19 cellular contexts compared by ENCODE assay signal in the genomic region with DNA sequence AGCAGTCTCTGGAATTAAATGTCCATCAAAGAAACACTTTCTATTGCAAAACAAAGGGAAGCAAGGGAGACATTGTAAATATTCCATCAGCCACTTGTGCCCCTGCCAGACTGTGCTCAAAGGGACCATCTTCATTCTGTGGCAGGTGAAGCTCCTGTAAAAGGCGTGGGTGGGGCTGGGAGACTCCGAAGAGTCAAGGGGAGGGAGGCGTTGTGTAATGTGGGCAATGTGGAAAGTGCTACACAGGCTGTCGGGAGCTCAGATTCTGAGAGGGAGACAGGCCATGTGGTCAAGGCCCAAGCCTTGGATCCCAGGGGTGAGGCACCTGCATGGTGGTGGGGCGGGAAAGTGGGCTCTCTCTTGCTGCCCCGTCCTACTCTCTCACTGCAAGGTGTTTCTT.
DNase-seq lines count a peak whose midpoint lies in the region; ATAC-seq and TF ChIP-seq lines count a peak whose summit lies in the region.
"Had no signal": no experiment of that assay in that cellular context is flagged by ENCODE, and none has a peak within 500 bp of the region (broad histone marks: within the 10 kb centered on the region; RNA-seq: fewer than 3 reads in every experiment).

No MANE protein-coding gene starts in this region.

- intact Hi-C loops in spleen (cut with DNase I; ENCODE audit: low total_unique reads) = no loop called here

- 62 to 85% (median 73%) methylated on average over 6 of the region's 6 CpGs for WGBS in spleen, 5 donors

- TF ChIP-seq POLR2A in spleen (IDR thresholded peaks at IDR 0.05) = no peak

- no peaks in the 10 kb centered on the region for H3K27me3 ChIP-seq in spleen (replicated peaks in 1 of 7)

- no peak overlapping the region for H3K4me3 ChIP-seq in spleen
- H3K4me3 ChIP-seq: A549, GM23338, SJSA1 had no signal

- H3K4me1 ChIP-seq in spleen = peaks cover 0 to 9% (median 0%) of the 10 kb centered on the region in 6 donors
- H3K4me1 ChIP-seq: A549, Caco-2, SJSA1 had no signal

- H3K27ac ChIP-seq in spleen = no peak overlapping the region
- H3K27ac ChIP-seq: A549, SJSA1 had no signal

- H3K9me3 ChIP-seq in spleen = no peaks in the 10 kb centered on the region
- H3K9me3 ChIP-seq: A549, Caco-2, SJSA1 had no signal

- TF ChIP-seq CTCF in spleen (IDR thresholded peaks at IDR 0.05 in 8 of 11, conservative IDR thresholded peaks at IDR 0.05 in 3 of 11) = no peak

- H3K36me3 ChIP-seq in spleen = no peaks in the 10 kb centered on the region
- H3K36me3 ChIP-seq: SJSA1 had no signal

- DNase-seq in NCI-H510A treated with DMSO at 0.1 percent for 48 hours (lab: John Stamatoyannopoulos, UW) (peak; percentile 14), NCI-H510A (lab: John Stamatoyannopoulos, UW) (no peak), NCI-H2029 (lab: John Stamatoyannopoulos, UW) (peak; percentile 63), NCI-H69 (lab: John Stamatoyannopoulos, UW) (peak; percentile 25), spleen (peak; percentile 42)
- DNase-seq in activated CD4-positive, alpha-beta T cell treated with anti-CD3 and anti-CD28 coated beads for 4 hours = no peak
- DNase-seq: Caco-2, DMS 273 treated with DMSO at 0.1 percent for 48 hours, HCEC 1CT, KBM-7, MM.1S, NCI-H1048, NCI-H1694, NCI-H2171 had no signal

- ATAC-seq in HG03139 (IDR thresholded peaks at IDR 0.05; ENCODE audit: unreplicated experiment) (no peak), HG02763 (IDR thresholded peaks at IDR 0.05; ENCODE audit: unreplicated experiment) (no peak)
- ATAC-seq: A549, GM23338 had no signal

Comparison
In these comparisons a context has a peak if more than half of its experiments do, and no peak if none do; other contexts are left out.
1. DNase-seq: peak in NCI-H510A treated with DMSO at 0.1 percent for 48 hours (single experiment), NCI-H2029 (single experiment), NCI-H69 (single experiment) and spleen (single experiment); none in NCI-H510A (single experiment) and activated CD4-positive, alpha-beta T cell treated with anti-CD3 and anti-CD28 coated beads for 4 hours (0 of 2).